ENCODE assay signal across 8 cellular contexts in genomic region chr14:53152627-53152908, GRCh38. TPM values are rescaled to one million over a fixed set of nuclear protein-coding genes. Genes with fewer than 3 reads are reported as not detected.
DNase-seq lines count a peak whose midpoint lies in the region; ATAC-seq and TF ChIP-seq lines count a peak whose summit lies in the region.

No MANE protein-coding gene starts in this region.

- peak overlapping the region; percentile 70 for H3K4me3 ChIP-seq in WERI-Rb-1 (ENCODE audit: low read depth, low read length)

- no peaks in the 10 kb centered on the region for H3K36me3 ChIP-seq in WERI-Rb-1

- no peaks in the 10 kb centered on the region for H3K27me3 ChIP-seq in WERI-Rb-1 (ENCODE audit: insufficient read depth, low read depth, severe bottlenecking)

- H3K4me1 Mint-ChIP-seq in activated T-cell treated with anti-CD3 and anti-CD28 coated beads, Interleukin-2, amount 50 U/mL, for 72 hours (ENCODE audit: low read depth): peaks cover 46% of the 10 kb centered on the region

- H3K36me3 Mint-ChIP-seq in activated T-cell treated with anti-CD3 and anti-CD28 coated beads, Interleukin-2, amount 50 U/mL, for 72 hours (ENCODE audit: insufficient read depth in 2 of 2): peaks cover 17 to 21% of the 10 kb centered on the region in 2 donors

- peak overlapping the region; percentile 91 for H3K27ac Mint-ChIP-seq in activated T-cell treated with anti-CD3 and anti-CD28 coated beads, Interleukin-2, amount 50 U/mL, for 72 hours

- peak; percentile 26 to 28 for ATAC-seq in activated T-cell treated with anti-CD3 and anti-CD28 coated beads, Interleukin-2, amount 50 U/mL, for 72 hours (replicated peaks in 1 of 2)
- ATAC-seq in HG03064 (IDR thresholded peaks at IDR 0.05; ENCODE audit: low read depth, unreplicated experiment): peak; percentile 12

- DNase-seq in activated T-cell treated with anti-CD3 and anti-CD28 coated beads, Interleukin-2, amount 50 U/mL, for 72 hours: no peak
- DNase-seq in activated T-cell treated with anti-CD3 and anti-CD28 coated beads for 4 hours (no peak), WERI-Rb-1 (no peak), foreskin melanocyte (peak; percentile 29), pons (ENCODE audit: low spot score) (peak; percentile 17), D341Med (ENCODE audit: low spot score) (no peak), G401 (ENCODE audit: low spot score) (no peak)

- TF ChIP-seq CTCF in WERI-Rb-1 (IDR thresholded peaks at IDR 0.05; ENCODE audit: low read depth, low read length): no peak

- peak overlapping the region; percentile 83 for H3K27ac ChIP-seq in WERI-Rb-1

- no peaks in the 10 kb centered on the region for H3K9me3 Mint-ChIP-seq in activated T-cell treated with anti-CD3 and anti-CD28 coated beads, Interleukin-2, amount 50 U/mL, for 72 hours

- peak overlapping the region; percentile 98 to 100 for H3K4me3 Mint-ChIP-seq in activated T-cell treated with anti-CD3 and anti-CD28 coated beads, Interleukin-2, amount 50 U/mL, for 72 hours

- in situ Hi-C loops in G401 (cut with HindIII; ENCODE audit: low sequenced_read_pairs): no loop called here

- H3K9me3 ChIP-seq in WERI-Rb-1 (ENCODE audit: severe bottlenecking): no peaks in the 10 kb centered on the region

- H3K27me3 Mint-ChIP-seq in activated T-cell treated with anti-CD3 and anti-CD28 coated beads, Interleukin-2, amount 50 U/mL, for 72 hours (ENCODE audit: low read depth): no peaks in the 10 kb centered on the region

RNA-seq across cellular contexts. Expression of gene DDHD1, which starts 0.6 kb away (rescaled TPM):
- total RNA-seq in activated T-cell treated with anti-CD3 and anti-CD28 coated beads, Interleukin-2, amount 50 U/mL, for 72 hours: 10 to 100 TPM; 53.6 to 73.5 TPM
- 24.5 and 39.9 TPM in 2 replicates for total RNA-seq in G401 (2014; rRNA removed; shearing (Covaris generic))

Comparison
In these comparisons a context has a peak if more than half of its experiments do, and no peak if none do; other contexts are left out.
1. DNase-seq: peak in foreskin melanocyte (single experiment) and pons (single experiment); none in activated T-cell treated with anti-CD3 and anti-CD28 coated beads, Interleukin-2, amount 50 U/mL, for 72 hours (0 of 2), activated T-cell treated with anti-CD3 and anti-CD28 coated beads for 4 hours (single experiment), WERI-Rb-1 (single experiment), D341Med (single experiment) and G401 (single experiment).